ENCODE assay signal across 2 cellular contexts in genomic region chr9:128392302-128393152, GRCh38.
TF ChIP-seq lines count a peak whose summit lies in the region.

No MANE protein-coding gene starts in this region.

TF ChIP-seq in SK-N-SH, 30 proteins besides CTCF, POLR2A, EP300 and RAD21 (continued from another document):
- TF ChIP-seq, protein P1, sequence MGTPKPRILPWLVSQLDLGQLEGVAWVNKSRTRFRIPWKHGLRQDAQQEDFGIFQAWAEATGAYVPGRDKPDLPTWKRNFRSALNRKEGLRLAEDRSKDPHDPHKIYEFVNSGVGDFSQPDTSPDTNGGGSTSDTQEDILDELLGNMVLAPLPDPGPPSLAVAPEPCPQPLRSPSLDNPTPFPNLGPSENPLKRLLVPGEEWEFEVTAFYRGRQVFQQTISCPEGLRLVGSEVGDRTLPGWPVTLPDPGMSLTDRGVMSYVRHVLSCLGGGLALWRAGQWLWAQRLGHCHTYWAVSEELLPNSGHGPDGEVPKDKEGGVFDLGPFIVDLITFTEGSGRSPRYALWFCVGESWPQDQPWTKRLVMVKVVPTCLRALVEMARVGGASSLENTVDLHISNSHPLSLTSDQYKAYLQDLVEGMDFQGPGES (IDR thresholded peaks at IDR 0.05; ENCODE audit: low read depth, low read length), result no peak
- TF ChIP-seq YY1 (IDR thresholded peaks at IDR 0.05; ENCODE audit: low read depth), result no peak
- no peak for TF ChIP-seq CHD2 (IDR thresholded peaks at IDR 0.05; ENCODE audit: low read length, partially characterized antibody)
- TF ChIP-seq, protein P2, sequence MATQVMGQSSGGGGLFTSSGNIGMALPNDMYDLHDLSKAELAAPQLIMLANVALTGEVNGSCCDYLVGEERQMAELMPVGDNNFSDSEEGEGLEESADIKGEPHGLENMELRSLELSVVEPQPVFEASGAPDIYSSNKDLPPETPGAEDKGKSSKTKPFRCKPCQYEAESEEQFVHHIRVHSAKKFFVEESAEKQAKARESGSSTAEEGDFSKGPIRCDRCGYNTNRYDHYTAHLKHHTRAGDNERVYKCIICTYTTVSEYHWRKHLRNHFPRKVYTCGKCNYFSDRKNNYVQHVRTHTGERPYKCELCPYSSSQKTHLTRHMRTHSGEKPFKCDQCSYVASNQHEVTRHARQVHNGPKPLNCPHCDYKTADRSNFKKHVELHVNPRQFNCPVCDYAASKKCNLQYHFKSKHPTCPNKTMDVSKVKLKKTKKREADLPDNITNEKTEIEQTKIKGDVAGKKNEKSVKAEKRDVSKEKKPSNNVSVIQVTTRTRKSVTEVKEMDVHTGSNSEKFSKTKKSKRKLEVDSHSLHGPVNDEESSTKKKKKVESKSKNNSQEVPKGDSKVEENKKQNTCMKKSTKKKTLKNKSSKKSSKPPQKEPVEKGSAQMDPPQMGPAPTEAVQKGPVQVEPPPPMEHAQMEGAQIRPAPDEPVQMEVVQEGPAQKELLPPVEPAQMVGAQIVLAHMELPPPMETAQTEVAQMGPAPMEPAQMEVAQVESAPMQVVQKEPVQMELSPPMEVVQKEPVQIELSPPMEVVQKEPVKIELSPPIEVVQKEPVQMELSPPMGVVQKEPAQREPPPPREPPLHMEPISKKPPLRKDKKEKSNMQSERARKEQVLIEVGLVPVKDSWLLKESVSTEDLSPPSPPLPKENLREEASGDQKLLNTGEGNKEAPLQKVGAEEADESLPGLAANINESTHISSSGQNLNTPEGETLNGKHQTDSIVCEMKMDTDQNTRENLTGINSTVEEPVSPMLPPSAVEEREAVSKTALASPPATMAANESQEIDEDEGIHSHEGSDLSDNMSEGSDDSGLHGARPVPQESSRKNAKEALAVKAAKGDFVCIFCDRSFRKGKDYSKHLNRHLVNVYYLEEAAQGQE (IDR thresholded peaks at IDR 0.05; ENCODE audit: low read depth, low read length), result no peak
- TF ChIP-seq USF2 (IDR thresholded peaks at IDR 0.05; ENCODE audit: borderline replicate concordance, low read depth, low read length), result no peak
- TF ChIP-seq EZH2phosphoT487 (IDR thresholded peaks at IDR 0.05; ENCODE audit: borderline replicate concordance, low read depth), result no peak
- TF ChIP-seq MEF2A (IDR thresholded peaks at IDR 0.05; ENCODE audit: borderline replicate concordance, low read depth), result no peak
- TF ChIP-seq NFIC (IDR thresholded peaks at IDR 0.05; ENCODE audit: borderline replicate concordance), result no peak
- TF ChIP-seq, protein P3, sequence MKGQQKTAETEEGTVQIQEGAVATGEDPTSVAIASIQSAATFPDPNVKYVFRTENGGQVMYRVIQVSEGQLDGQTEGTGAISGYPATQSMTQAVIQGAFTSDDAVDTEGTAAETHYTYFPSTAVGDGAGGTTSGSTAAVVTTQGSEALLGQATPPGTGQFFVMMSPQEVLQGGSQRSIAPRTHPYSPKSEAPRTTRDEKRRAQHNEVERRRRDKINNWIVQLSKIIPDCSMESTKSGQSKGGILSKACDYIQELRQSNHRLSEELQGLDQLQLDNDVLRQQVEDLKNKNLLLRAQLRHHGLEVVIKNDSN (IDR thresholded peaks at IDR 0.05; ENCODE audit: borderline replicate concordance, low read depth), result no peak
- no peak for TF ChIP-seq RCOR1 (IDR thresholded peaks at IDR 0.05; ENCODE audit: low read length)
- TF ChIP-seq MXI1 (IDR thresholded peaks at IDR 0.05; ENCODE audit: low read depth, low read length), result no peak
- no peak for TF ChIP-seq JUND (IDR thresholded peaks at IDR 0.05)

TF ChIP-seq in SK-N-SH treated with all-trans-retinoic acid at 6 μM for 48 hours, 23 proteins besides CTCF, POLR2A, EP300 and RAD21 (continued from another document):
- TF ChIP-seq ZNF70 (CRISPR knock-in tag; IDR thresholded peaks at IDR 0.05) (no peak), SNAI2 (CRISPR knock-in tag; IDR thresholded peaks at IDR 0.05) (no peak)
